Comparison of ENCODE assay signal across 8 cellular contexts in the genomic region with DNA sequence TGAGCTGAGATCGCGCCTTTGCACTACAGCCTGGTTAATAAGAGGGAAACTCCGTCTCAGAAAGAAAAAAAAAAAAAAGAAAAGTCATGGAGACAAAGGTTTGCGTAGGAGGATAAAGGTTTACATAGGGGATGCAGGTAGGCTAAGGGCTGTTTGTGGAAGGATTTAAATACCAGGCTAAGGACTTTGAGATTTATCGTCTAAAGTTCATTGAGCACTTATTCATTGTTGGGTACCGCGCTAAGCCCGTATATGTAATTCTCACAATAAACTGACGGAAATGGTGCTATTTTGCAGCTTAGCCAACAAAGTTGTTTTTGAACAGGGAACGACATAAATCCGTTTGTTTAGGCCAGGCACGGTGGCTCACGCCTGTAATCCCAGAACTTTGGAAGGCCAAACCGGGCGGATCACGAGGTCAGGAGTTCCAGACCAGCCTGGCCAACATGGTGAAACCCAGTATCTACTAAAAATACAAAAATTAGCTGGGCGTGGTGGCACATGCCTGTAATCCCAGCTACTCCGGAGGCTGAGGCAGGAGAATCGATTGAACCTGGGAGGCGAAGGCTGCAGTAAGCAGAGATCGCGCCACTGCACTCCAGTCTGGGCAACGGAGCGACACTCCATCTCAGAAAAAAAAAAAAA. TPM values are rescaled to one million over a fixed set of nuclear protein-coding genes. Genes with fewer than 3 reads are reported as not detected.
DNase-seq lines count a peak whose midpoint lies in the region; ATAC-seq, FAIRE-seq and TF ChIP-seq lines count a peak whose summit lies in the region.
"Not testable (repeated sequence)": the region's sequence is repeated elsewhere in the genome, so short reads cannot be mapped to it uniquely, and the experiment has no call there.

No MANE protein-coding gene starts in this region.

- H3K36me3 Mint-ChIP-seq in activated CD8-positive, alpha-beta T cell treated with anti-CD3 and anti-CD28 coated beads for 36 hours (ENCODE audit: low read depth): peaks cover 20% of the 10 kb centered on the region
- H3K36me3 Mint-ChIP-seq in glutamatergic neuron (ENCODE audit: unreplicated experiment); mesothelial cell of epicardium: not testable (repeated sequence)

- TF ChIP-seq RAD21 in K562 (CRISPR knock-in tag; conservative IDR thresholded peaks at IDR 0.05 in 1 of 2, IDR thresholded peaks at IDR 0.05 in 1 of 2): not testable (repeated sequence)

- not testable (repeated sequence) for H3K27me3 ChIP-seq in DND-41 (ENCODE audit: insufficient read depth, low read length, poor library complexity); OCI-LY3 (ENCODE audit: low read depth, low read length); K562 (ENCODE audit: control insufficient read depth in 2 of 2, insufficient read depth in 2 of 2, low read length in 2 of 2); rectal smooth muscle tissue (ENCODE audit: control insufficient read depth, insufficient read depth, low read length); tibial nerve

- H3K27ac ChIP-seq in DND-41 (ENCODE audit: low read length); OCI-LY3 (ENCODE audit: low read length); rectal smooth muscle tissue (ENCODE audit: low read depth, low read length): not testable (repeated sequence)
- H3K27ac ChIP-seq in K562 (ENCODE audit: extremely low read depth, low read depth, low read length): peak overlapping the region; percentile 86
- peak overlapping the region; percentile 99 to 100 (median 100) for H3K27ac ChIP-seq in tibial nerve

- H3K9me3 Mint-ChIP-seq in activated CD8-positive, alpha-beta T cell treated with anti-CD3 and anti-CD28 coated beads for 36 hours; mesothelial cell of epicardium: not testable (repeated sequence)
- peaks cover 26% of the 10 kb centered on the region for H3K9me3 Mint-ChIP-seq in glutamatergic neuron (ENCODE audit: unreplicated experiment)

- in situ Hi-C loops in K562 (cut with MboI): not testable (repeated sequence)

- peak overlapping the region; percentile 89 for H3K4me3 Mint-ChIP-seq in activated CD8-positive, alpha-beta T cell treated with anti-CD3 and anti-CD28 coated beads for 36 hours
- H3K4me3 Mint-ChIP-seq in glutamatergic neuron (ENCODE audit: unreplicated experiment): peak overlapping the region; percentile 89
- peak overlapping the region; percentile 100 for H3K4me3 Mint-ChIP-seq in mesothelial cell of epicardium

- BruUV-seq in K562 (replicated peaks; lab: Mats Ljungman, UMichigan): not testable (repeated sequence)

- H3K4me1 Mint-ChIP-seq in activated CD8-positive, alpha-beta T cell treated with anti-CD3 and anti-CD28 coated beads for 36 hours (ENCODE audit: low read depth): peaks cover 20% of the 10 kb centered on the region
- H3K4me1 Mint-ChIP-seq in glutamatergic neuron (ENCODE audit: low read depth, unreplicated experiment) (peaks cover 16% of the 10 kb centered on the region), mesothelial cell of epicardium (peaks cover 18% of the 10 kb centered on the region)

- peaks cover 30% of the 10 kb centered on the region for H4K20me1 ChIP-seq in DND-41 (ENCODE audit: insufficient read depth, low read length)
- peaks cover 31% of the 10 kb centered on the region for H4K20me1 ChIP-seq in OCI-LY3 (ENCODE audit: insufficient read depth, low read length)
- H4K20me1 ChIP-seq in K562 (replicated peaks; ENCODE audit: control insufficient read depth, insufficient read depth, low read length): peaks cover 31% of the 10 kb centered on the region

- H3K4me2 ChIP-seq in DND-41 (ENCODE audit: insufficient read depth, low read length): not testable (repeated sequence)
- H3K4me2 ChIP-seq in OCI-LY3 (ENCODE audit: low read length) (peak overlapping the region; percentile 73; the same call in 1 of the 2 replicates), K562 (ENCODE audit: insufficient read depth, low read length) (peak overlapping the region; percentile 77)

- H3K79me2 ChIP-seq in DND-41 (ENCODE audit: insufficient read depth, low read length) (peaks cover 37% of the 10 kb centered on the region), OCI-LY3 (ENCODE audit: low read length) (peaks cover 38% of the 10 kb centered on the region), K562 (ENCODE audit: control insufficient read depth, insufficient read depth, low read length) (peaks cover 38% of the 10 kb centered on the region)

- not testable (repeated sequence) for TF ChIP-seq EP300 in K562 (IDR thresholded peaks at IDR 0.05; ENCODE audit: low read length); tibial nerve (IDR thresholded peaks at IDR 0.05)

- not testable (repeated sequence) for TF ChIP-seq POLR2A in K562 (conservative IDR thresholded peaks at IDR 0.05); tibial nerve (IDR thresholded peaks at IDR 0.05)

- H3K9me3 ChIP-seq in DND-41 (ENCODE audit: insufficient read depth, low read length, severe bottlenecking); OCI-LY3 (ENCODE audit: insufficient read depth, low read length); K562 (replicated peaks; ENCODE audit: control insufficient read depth, insufficient read depth, low read depth, low read length); tibial nerve: not testable (repeated sequence)

- CTCF ChIA-PET in activated CD8-positive, alpha-beta T cell treated with anti-CD3 and anti-CD28 coated beads for 36 hours (lab: Charles Lee): interaction anchor here (0.8 kb wide), 1 partner anchor 11 kb away, joined by 3 read pairs; no protein-coding TSS in a partner anchor
- CTCF ChIA-PET in K562 (lab: Yijun Ruan, JAX; ENCODE audit: low intra/inter-chr PET ratio): not testable (repeated sequence)

- not testable (repeated sequence) for FAIRE-seq in K562 (lab: Jason Lieb, UNC)

- POLR2A ChIA-PET in activated CD8-positive, alpha-beta T cell treated with anti-CD3 and anti-CD28 coated beads for 36 hours (lab: Charles Lee): interaction anchor here (0.7 to 3.7 kb wide), 4 partner anchors 9 to 434 kb away, joined by 3 to 11 read pairs (median 4); no protein-coding TSS in a partner anchor
- POLR2A ChIA-PET in K562 (lab: Yijun Ruan, JAX): interaction anchor here (0.7 to 3.2 kb wide), 4 partner anchors 12 to 246 kb away, joined by 3 to 26 read pairs (median 3); no protein-coding TSS in a partner anchor

- not testable (repeated sequence) for ATAC-seq in DND-41 (ENCODE audit: insufficient read depth, low read depth); activated CD8-positive, alpha-beta T cell treated with anti-CD3 and anti-CD28 coated beads for 36 hours; K562

- H3K27ac Mint-ChIP-seq in activated CD8-positive, alpha-beta T cell treated with anti-CD3 and anti-CD28 coated beads for 36 hours: peak overlapping the region; percentile 86
- H3K27ac Mint-ChIP-seq in glutamatergic neuron (ENCODE audit: unreplicated experiment) (peak overlapping the region; percentile 96), mesothelial cell of epicardium (peak overlapping the region; percentile 99)

- H3K9ac ChIP-seq in DND-41 (ENCODE audit: low read depth, low read length); OCI-LY3 (ENCODE audit: low read length); rectal smooth muscle tissue (ENCODE audit: low read length): not testable (repeated sequence)
- H3K9ac ChIP-seq in K562 (ENCODE audit: insufficient read depth in 1 of 2, low read depth in 2 of 2, low read length in 2 of 2): peak overlapping the region in 1 of 2 experiments; percentile 68; a peak in 2 of 4 replicates

- TF ChIP-seq CTCF in DND-41 (IDR thresholded peaks at IDR 0.05; ENCODE audit: borderline replicate concordance, extremely low read depth, low read length, poor library complexity, severe bottlenecking); OCI-LY3 (IDR thresholded peaks at IDR 0.05; ENCODE audit: low read depth, low read length); activated CD8-positive, alpha-beta T cell treated with anti-CD3 and anti-CD28 coated beads for 36 hours (IDR thresholded peaks at IDR 0.05); K562 (IDR thresholded peaks at IDR 0.05 in 2 of 3, conservative IDR thresholded peaks at IDR 0.05 in 1 of 3; ENCODE audit: insufficient read depth in 2 of 3, low read depth in 1 of 3, low read length in 3 of 3); glutamatergic neuron (IDR thresholded peaks at IDR 0.05; ENCODE audit: partially characterized antibody, unreplicated experiment); mesothelial cell of epicardium (IDR thresholded peaks at IDR 0.05; ENCODE audit: unreplicated experiment); tibial nerve (IDR thresholded peaks at IDR 0.05): not testable (repeated sequence)

- not testable (repeated sequence) for DNase-seq in DND-41; activated CD8-positive, alpha-beta T cell treated with anti-CD3 and anti-CD28 coated beads for 36 hours; glutamatergic neuron; mesothelial cell of epicardium (ENCODE audit: low spot score in 2 of 2, unreplicated experiment in 2 of 2); tibial nerve (ENCODE audit: low spot score in 2 of 2)
- DNase-seq in K562 (ENCODE audit: extremely low read depth in 1 of 4, low spot score in 3 of 4): peak in 1 of 4 experiments; percentile 9

- intact Hi-C loops in activated CD8-positive, alpha-beta T cell treated with anti-CD3 and anti-CD28 coated beads for 36 hours (cut with micrococcal nuclease); K562 (cut with micrococcal nuclease): not testable (repeated sequence)

- not testable (repeated sequence) for H3K9me1 ChIP-seq in K562 (ENCODE audit: control insufficient read depth, insufficient read depth, low read length)

- not testable (repeated sequence) for H3K36me3 ChIP-seq in DND-41 (ENCODE audit: insufficient read depth, low read length); OCI-LY3 (replicated peaks; ENCODE audit: low read depth, low read length); K562 (ENCODE audit: control insufficient read depth, insufficient read depth, low read length); rectal smooth muscle tissue (ENCODE audit: control insufficient read depth, insufficient read depth, low read length); tibial nerve

- H2AFZ ChIP-seq in DND-41 (ENCODE audit: low read depth, low read length) (peak overlapping the region; percentile 94), OCI-LY3 (ENCODE audit: low read depth, low read length) (peak overlapping the region; percentile 91), K562 (ENCODE audit: low read depth, low read length) (peak overlapping the region; percentile 95)

- H3K27me3 Mint-ChIP-seq in activated CD8-positive, alpha-beta T cell treated with anti-CD3 and anti-CD28 coated beads for 36 hours; mesothelial cell of epicardium (ENCODE audit: low read depth): not testable (repeated sequence)
- H3K27me3 Mint-ChIP-seq in glutamatergic neuron (ENCODE audit: unreplicated experiment): peaks cover 23% of the 10 kb centered on the region

- WGBS in K562 (ENCODE audit: insufficient coverage, low coverage, missing lambda C conversion rate): 89% methylated on average over 19 of the region's 24 CpGs
- 83 to 85% methylated on average over 24 of the region's 24 CpGs for WGBS in tibial nerve, 2 donors

- H3K4me1 ChIP-seq in DND-41 (ENCODE audit: insufficient read depth, low read length) (peaks cover 32% of the 10 kb centered on the region), OCI-LY3 (ENCODE audit: low read length) (peaks cover 15% of the 10 kb centered on the region), K562 (replicated peaks in 1 of 2; ENCODE audit: control insufficient read depth in 2 of 2, insufficient read depth in 2 of 2, low read length in 2 of 2) (peaks cover 4 to 18% of the 10 kb centered on the region in 2 experiments; a peak in 4 of 5 replicates), tibial nerve (peaks cover 0 to 26% (median 16%) of the 10 kb centered on the region in 4 donors)
- H3K4me1 ChIP-seq in rectal smooth muscle tissue (ENCODE audit: control insufficient read depth, insufficient read depth, low read length): not testable (repeated sequence)

- not testable (repeated sequence) for H3K4me3 ChIP-seq in DND-41 (ENCODE audit: low read depth in 1 of 2, low read length in 2 of 2); K562; tibial nerve
- H3K4me3 ChIP-seq in OCI-LY3 (ENCODE audit: low read length): peak overlapping the region; percentile 96; the same call in 1 of the 2 replicates
- peak overlapping the region; percentile 77 for H3K4me3 ChIP-seq in rectal smooth muscle tissue (ENCODE audit: low read length)

RNA-seq across cellular contexts. Expression of gene MORF4L1, which starts 1.1 kb away (rescaled TPM):
- 100 to 1,000 TPM; 236 to 247 TPM for total RNA-seq in activated CD8-positive, alpha-beta T cell treated with anti-CD3 and anti-CD28 coated beads for 36 hours
- total RNA-seq in K562 (2011; cell fraction: chromatin; rRNA removed; ENCODE audit: low replicate concordance): 78.8 and 247 TPM in 2 replicates
- 43.7 and 63.3 TPM in 2 replicates for total RNA-seq in K562 (2011; cell fraction: nucleolus; rRNA removed)
- total RNA-seq in K562 (2011; cell fraction: nucleoplasm; rRNA removed): 127 and 191 TPM in 2 replicates
- total RNA-seq in K562 (2014; rRNA removed) (202 and 281 TPM in 2 replicates), K562 (2014; rRNA removed; fragmentation: Illumina TruSeq; extraction: Trizol) (127 and 157 TPM in 2 replicates), K562 (2015; rRNA removed; fragmentation: Illumina TruSeq; extraction: Trizol) (193 and 197 TPM in 2 replicates), K562 (2021) (187 and 240 TPM in 2 replicates), glutamatergic neuron (ENCODE audit: unreplicated experiment) (379 TPM), mesothelial cell of epicardium (414 to 450 TPM (median 444 TPM) in 3 replicates), tibial nerve (100 to 1,000 TPM; 256 to 333 (median 316) TPM)
- polyA plus RNA-seq in K562 (2011; rRNA removed) (268 and 400 TPM in 2 replicates), K562 (2014; fragmentation: Illumina TruSeq; extraction: Trizol) (497 and 578 TPM in 2 replicates), K562 (2014; fragmentation: Nextera tagmentation; extraction: Ambion mirVana) (100 to 1,000 TPM; 244 to 365 TPM), K562 (2014; rRNA removed) (454 and 615 TPM in 2 replicates)
- 61.7 and 122 TPM in 2 replicates for polyA plus RNA-seq in K562 (2011; cell fraction: cytosol; rRNA removed)
- 49.9 and 79.3 TPM in 2 replicates for polyA plus RNA-seq in K562 (2011; cell fraction: nucleus; rRNA removed)
- 208 and 400 TPM in 2 replicates for polyA plus RNA-seq in K562 (2012)
- polyA minus RNA-seq in K562 (2011; rRNA and poly(A)+ RNA removed): 149 and 157 TPM in 2 replicates
- 46.6 and 48.9 TPM in 2 replicates for polyA minus RNA-seq in K562 (2011; cell fraction: cytosol; rRNA and poly(A)+ RNA removed)
- 35.3 and 77.4 TPM in 2 replicates for polyA minus RNA-seq in K562 (2011; cell fraction: nucleus; rRNA and poly(A)+ RNA removed)
